ENCODE assay signal across 1 cellular context in genomic region chr2:38115216-38116012, GRCh38.
TF ChIP-seq lines count a peak whose summit lies in the region.

No MANE protein-coding gene starts in this region.

TF ChIP-seq in GM23338, 12 proteins besides CTCF, POLR2A, EP300 and RAD21 (continued from another document):
- no peak for TF ChIP-seq REST (IDR thresholded peaks at IDR 0.05; ENCODE audit: unreplicated experiment)
- TF ChIP-seq EZH2phosphoT487 (IDR thresholded peaks at IDR 0.05; ENCODE audit: unreplicated experiment): no peak
- TF ChIP-seq ZNF114 (CRISPR knock-in tag; IDR thresholded peaks at IDR 0.05): no peak
- TF ChIP-seq POLR2AphosphoS5 (IDR thresholded peaks at IDR 0.05; ENCODE audit: low read depth): no peak
- TF ChIP-seq, protein P1, sequence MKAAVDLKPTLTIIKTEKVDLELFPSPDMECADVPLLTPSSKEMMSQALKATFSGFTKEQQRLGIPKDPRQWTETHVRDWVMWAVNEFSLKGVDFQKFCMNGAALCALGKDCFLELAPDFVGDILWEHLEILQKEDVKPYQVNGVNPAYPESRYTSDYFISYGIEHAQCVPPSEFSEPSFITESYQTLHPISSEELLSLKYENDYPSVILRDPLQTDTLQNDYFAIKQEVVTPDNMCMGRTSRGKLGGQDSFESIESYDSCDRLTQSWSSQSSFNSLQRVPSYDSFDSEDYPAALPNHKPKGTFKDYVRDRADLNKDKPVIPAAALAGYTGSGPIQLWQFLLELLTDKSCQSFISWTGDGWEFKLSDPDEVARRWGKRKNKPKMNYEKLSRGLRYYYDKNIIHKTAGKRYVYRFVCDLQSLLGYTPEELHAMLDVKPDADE (IDR thresholded peaks at IDR 0.05): no peak
- TF ChIP-seq ZNF331 (CRISPR knock-in tag; IDR thresholded peaks at IDR 0.05; ENCODE audit: low read depth): no peak
- no peak for TF ChIP-seq CREB1 (CRISPR knock-in tag; IDR thresholded peaks at IDR 0.05; ENCODE audit: low read depth)
- no peak for TF ChIP-seq STAT1 (IDR thresholded peaks at IDR 0.05; ENCODE audit: unreplicated experiment)
TF ChIP-seq in GM23338: peak in this region for 0.
